8 cellular contexts compared by ENCODE assay signal in the genomic region with DNA sequence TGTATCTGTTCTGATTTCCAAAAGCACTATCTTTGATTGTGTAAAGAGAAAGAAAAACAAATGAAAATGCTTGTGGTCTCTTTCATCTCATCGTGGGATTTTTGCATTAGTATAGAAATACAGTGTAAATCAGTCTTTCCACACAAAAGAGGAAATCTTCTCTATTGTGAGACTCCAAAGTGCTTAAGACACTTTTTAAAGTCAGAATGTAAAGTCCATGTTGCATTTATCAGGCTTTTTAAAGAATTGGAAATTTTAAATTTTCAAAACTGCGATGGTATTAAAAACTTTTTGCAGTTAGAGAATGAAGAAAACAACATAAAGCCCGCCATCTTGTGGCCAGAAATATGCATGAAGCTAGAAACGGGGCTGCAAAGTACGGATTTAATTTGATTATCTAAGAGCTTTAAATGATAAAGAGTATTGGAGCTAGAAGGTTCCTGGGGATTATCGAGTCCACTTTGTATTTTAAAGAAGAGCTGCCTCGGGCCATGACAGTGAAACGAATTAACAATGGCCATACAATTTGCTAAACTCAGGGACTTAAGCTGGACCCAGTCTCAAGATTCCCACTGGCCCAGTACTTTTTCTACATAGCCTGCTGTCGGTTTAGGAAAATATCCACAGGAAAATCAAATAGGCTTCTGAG.
DNase-seq lines count a peak whose midpoint lies in the region; ATAC-seq, FAIRE-seq and TF ChIP-seq lines count a peak whose summit lies in the region.

No MANE protein-coding gene starts in this region.

- H3K27me3 Mint-ChIP-seq in osteocyte (ENCODE audit: unreplicated experiment): peaks cover 36% of the 10 kb centered on the region

- TF ChIP-seq CTCF in D721Med (IDR thresholded peaks at IDR 0.05; ENCODE audit: insufficient read depth, missing control alignments) (peak; percentile 79), fibroblast of pulmonary artery (IDR thresholded peaks at IDR 0.05; ENCODE audit: low read length, missing control alignments) (peak; percentile 64), osteocyte (IDR thresholded peaks at IDR 0.05) (peak; percentile 81)

- H3K4me1 Mint-ChIP-seq in osteocyte (ENCODE audit: unreplicated experiment): peaks cover 8% of the 10 kb centered on the region

- no peak overlapping the region for H3K27ac Mint-ChIP-seq in osteocyte (ENCODE audit: unreplicated experiment)

- no peak for ATAC-seq in HG02840 (IDR thresholded peaks at IDR 0.05; ENCODE audit: low FRiP score, unreplicated experiment)

- no peaks in the 10 kb centered on the region for H3K9me3 Mint-ChIP-seq in osteocyte (ENCODE audit: unreplicated experiment)

- peak; percentile 70 for FAIRE-seq in D721Med (lab: Jason Lieb, UNC)

- no peaks in the 10 kb centered on the region for H3K36me3 Mint-ChIP-seq in osteocyte (ENCODE audit: unreplicated experiment)

- peak overlapping the region; percentile 60 for H3K4me3 Mint-ChIP-seq in osteocyte (ENCODE audit: unreplicated experiment)

- no peak overlapping the region for H3K4me3 ChIP-seq in fibroblast of pulmonary artery (replicated peaks; ENCODE audit: low read depth, low read length)

- no peak for DNase-seq in D721Med (ENCODE audit: insufficient read length, low spot score)
- DNase-seq in H4 (ENCODE audit: low spot score): peak; percentile 8
- DNase-seq in NCI-H460 (ENCODE audit: extremely low read depth, low read depth): peak; percentile 19
- DNase-seq in activated T-cell treated with anti-CD3 and anti-CD28 coated beads for 1 hour (ENCODE audit: low read depth): peak; percentile 35
- DNase-seq in fibroblast of pulmonary artery (ENCODE audit: low read depth): peak; percentile 74
- DNase-seq in osteocyte (ENCODE audit: extremely low spot score, unreplicated experiment): no peak
- no peak for DNase-seq in NCI-H774 (lab: John Stamatoyannopoulos, UW)

Comparison
In these comparisons a context has a peak if more than half of its experiments do, and no peak if none do; other contexts are left out.
1. DNase-seq: peak in H4 (single experiment), NCI-H460 (single experiment), activated T-cell treated with anti-CD3 and anti-CD28 coated beads for 1 hour (single experiment) and fibroblast of pulmonary artery (single experiment); none in D721Med (single experiment), osteocyte (single experiment) and NCI-H774 (single experiment).
2. Peak in every context shown above with its lines, with median percentiles within 50 percentile points of each other: CTCF ChIP-seq.